ENCODE assay signal across 20 cellular contexts in the genomic region with DNA sequence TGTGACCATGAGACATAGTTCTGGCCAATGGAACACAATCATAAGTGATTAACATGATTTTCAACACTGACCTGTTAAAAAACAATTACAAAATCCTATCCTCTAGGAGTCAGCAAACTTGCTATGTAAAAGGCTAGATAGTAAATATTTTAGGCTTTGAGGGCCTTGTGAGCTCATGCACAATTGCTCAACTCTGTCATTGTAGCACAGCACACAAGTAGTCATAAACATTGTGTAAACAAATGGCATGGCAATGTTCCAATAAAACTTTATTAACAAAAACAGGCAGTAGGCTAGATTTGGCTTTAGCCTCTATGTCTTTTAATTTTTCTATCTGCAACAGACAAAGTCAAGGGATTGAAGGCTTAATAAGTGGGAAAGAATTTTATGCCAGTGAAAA.
A peak's percentile ranks its signal among the peaks of the same experiment; 100 is the strongest.
DNase-seq lines count a peak whose midpoint lies in the region; ATAC-seq, FAIRE-seq and TF ChIP-seq lines count a peak whose summit lies in the region.
"Had no signal": no experiment of that assay in that cellular context is flagged by ENCODE, and none has a peak within 500 bp of the region (broad histone marks: within the 10 kb centered on the region; RNA-seq: fewer than 3 reads in every experiment).

No MANE protein-coding gene starts in this region.

- H3K36me3 Mint-ChIP-seq in astrocyte (ENCODE audit: low read depth, unreplicated experiment), result no peaks in the 10 kb centered on the region
- H3K36me3 Mint-ChIP-seq in activated naive CD8-positive, alpha-beta T cell treated with anti-CD3 and anti-CD28 coated beads for 36 hours, result no peaks in the 10 kb centered on the region

- TF ChIP-seq POLR2A in A549 (IDR thresholded peaks at IDR 0.05; ENCODE audit: low read length) (no peak), erythroblast (IDR thresholded peaks at IDR 0.05; ENCODE audit: low read length) (no peak)

- H3K27ac Mint-ChIP-seq in astrocyte (ENCODE audit: unreplicated experiment), result no peak overlapping the region
- no peak overlapping the region for H3K27ac Mint-ChIP-seq in activated naive CD8-positive, alpha-beta T cell treated with anti-CD3 and anti-CD28 coated beads for 36 hours
- H3K27ac Mint-ChIP-seq: CD4-positive, alpha-beta T cell; progenitor cell of endocrine pancreas had no signal

- H3K27me3 ChIP-seq in astrocyte (ENCODE audit: insufficient read depth, low read length), result no peaks in the 10 kb centered on the region
- H3K27me3 ChIP-seq in effector memory CD4-positive, alpha-beta T cell (replicated peaks; ENCODE audit: control insufficient read depth, insufficient read depth, low read length, poor library complexity, severe bottlenecking), result no peaks in the 10 kb centered on the region
- H3K27me3 ChIP-seq: body of pancreas, uterus had no signal

- no peaks in the 10 kb centered on the region for H4K20me1 ChIP-seq in astrocyte (ENCODE audit: insufficient read depth, low read length)

- CTCF ChIA-PET in A549 (lab: Yijun Ruan, JAX), result no interaction called here

- H3K4me1 ChIP-seq in A549 (peaks cover 21% of the 10 kb centered on the region), astrocyte (ENCODE audit: insufficient read depth, low read length) (no peaks in the 10 kb centered on the region)
- H3K4me1 ChIP-seq in effector memory CD4-positive, alpha-beta T cell (ENCODE audit: control insufficient read depth, insufficient read depth, low read length, poor library complexity, severe bottlenecking), result no peaks in the 10 kb centered on the region
- H3K4me1 ChIP-seq: body of pancreas, uterus had no signal

- no peaks in the 10 kb centered on the region for H3K79me2 ChIP-seq in astrocyte (ENCODE audit: insufficient read depth, low read length)

- H3K9ac ChIP-seq in astrocyte (ENCODE audit: low read length), result no peak overlapping the region
- H3K9ac ChIP-seq: SK-N-SH had no signal

- peak in 1 of 2 experiments; percentile 50; a peak in 3 of 6 replicates for ATAC-seq in A549
- ATAC-seq: activated T-cell treated with anti-CD3 and anti-CD28 coated beads, Interleukin-2, amount 50 U/mL, for 4 hours; body of pancreas; left colon had no signal

- TF ChIP-seq EP300 in A549 (IDR thresholded peaks at IDR 0.05), result no peak

- TF ChIP-seq CTCF in A549 (IDR thresholded peaks at IDR 0.05) (no peak), astrocyte (IDR thresholded peaks at IDR 0.05; ENCODE audit: insufficient read depth, low read depth, low read length) (no peak)

- H3K9me3 Mint-ChIP-seq in astrocyte (ENCODE audit: unreplicated experiment), result no peaks in the 10 kb centered on the region
- no peaks in the 10 kb centered on the region for H3K9me3 Mint-ChIP-seq in activated naive CD8-positive, alpha-beta T cell treated with anti-CD3 and anti-CD28 coated beads for 36 hours
- H3K9me3 Mint-ChIP-seq: activated T-cell treated with anti-CD3 and anti-CD28 coated beads, Interleukin-2, amount 50 U/mL, for 4 hours; CD4-positive, alpha-beta T cell had no signal

- DNase-seq in A549 (ENCODE audit: low read depth in 1 of 2, low spot score in 1 of 2) (peak in 1 of 2 experiments; percentile 42), HuH-7 (ENCODE audit: low spot score) (peak; percentile 5), astrocyte (ENCODE audit: low read depth) (peak; percentile 21), fibroblast of peridontal ligament (ENCODE audit: extremely low read depth) (peak; percentile 47), GM19238 (ENCODE audit: insufficient read length, low spot score) (no peak), erythroblast (lab: John Stamatoyannopoulos, UW) (no peak)
- DNase-seq in activated naive CD8-positive, alpha-beta T cell treated with anti-CD3 and anti-CD28 coated beads for 36 hours, result no peak
- DNase-seq in effector memory CD4-positive, alpha-beta T cell, result no peak
- DNase-seq: activated naive CD4-positive, alpha-beta T cell treated with anti-CD3 and anti-CD28 coated beads, Interleukin-2, amount 50 U/mL, for 16 hours; activated T-cell treated with anti-CD3 and anti-CD28 coated beads, Interleukin-2, amount 50 U/mL, for 4 hours; body of pancreas; CD4-positive, alpha-beta T cell; cortex of kidney; DMS153; left colon; NCI-H1105 treated with DMSO at 0.1 percent for 48 hours; NCI-H2171; SK-N-SH; uterus had no signal

- H3K27me3 Mint-ChIP-seq in astrocyte (ENCODE audit: low read depth, unreplicated experiment), result no peaks in the 10 kb centered on the region
- H3K27me3 Mint-ChIP-seq in activated naive CD8-positive, alpha-beta T cell treated with anti-CD3 and anti-CD28 coated beads for 36 hours, result no peaks in the 10 kb centered on the region
- H3K27me3 Mint-ChIP-seq: CD4-positive, alpha-beta T cell; progenitor cell of endocrine pancreas had no signal

- H3K9me3 ChIP-seq in A549, result no peaks in the 10 kb centered on the region; the same call in 2 of the 3 replicates
- H3K9me3 ChIP-seq in astrocyte (ENCODE audit: insufficient read depth, low read depth, low read length), result no peaks in the 10 kb centered on the region
- no peaks in the 10 kb centered on the region for H3K9me3 ChIP-seq in effector memory CD4-positive, alpha-beta T cell (ENCODE audit: control insufficient read depth, low read length)
- H3K9me3 ChIP-seq: body of pancreas, SK-N-SH, uterus had no signal

- H3K4me2 ChIP-seq in A549, result peak overlapping the region; percentile 37
- no peak overlapping the region for H3K4me2 ChIP-seq in astrocyte (ENCODE audit: low read length)
- H3K4me2 ChIP-seq: SK-N-SH had no signal

- no peak overlapping the region for H3K27ac ChIP-seq in A549
- no peak overlapping the region for H3K27ac ChIP-seq in astrocyte (ENCODE audit: low read depth, low read length)
- no peak overlapping the region for H3K27ac ChIP-seq in effector memory CD4-positive, alpha-beta T cell (ENCODE audit: insufficient read depth, low read length, poor library complexity, severe bottlenecking)
- H3K27ac ChIP-seq: body of pancreas, uterus had no signal

- H3K4me3 ChIP-seq in A549 (no peak overlapping the region), astrocyte (ENCODE audit: insufficient read depth, low read depth, low read length) (no peak overlapping the region)
- no peak overlapping the region for H3K4me3 ChIP-seq in effector memory CD4-positive, alpha-beta T cell (ENCODE audit: insufficient read depth, low read depth, low read length, poor library complexity, severe bottlenecking)
- H3K4me3 ChIP-seq: body of pancreas, uterus had no signal

- H3K4me1 Mint-ChIP-seq in astrocyte (ENCODE audit: low read depth, unreplicated experiment), result no peaks in the 10 kb centered on the region
- no peaks in the 10 kb centered on the region for H3K4me1 Mint-ChIP-seq in activated naive CD8-positive, alpha-beta T cell treated with anti-CD3 and anti-CD28 coated beads for 36 hours

- FAIRE-seq in A549 (lab: Jason Lieb, UNC), result no peak
- no peak for FAIRE-seq in astrocyte (lab: Jason Lieb, UNC)

- POLR2A ChIA-PET in A549 (lab: Yijun Ruan, JAX), result no interaction called here

- no peak for TF ChIP-seq RAD21 in A549 (conservative IDR thresholded peaks at IDR 0.05 in 1 of 2, IDR thresholded peaks at IDR 0.05 in 1 of 2)

- H2AFZ ChIP-seq in astrocyte (ENCODE audit: low read depth, low read length), result no peak overlapping the region

- H3K36me3 ChIP-seq in astrocyte (ENCODE audit: insufficient read depth, low read length), result no peaks in the 10 kb centered on the region
- no peaks in the 10 kb centered on the region for H3K36me3 ChIP-seq in effector memory CD4-positive, alpha-beta T cell (ENCODE audit: control insufficient read depth, insufficient read depth, low read length)
- H3K36me3 ChIP-seq: uterus had no signal

- H3K4me3 Mint-ChIP-seq in astrocyte (ENCODE audit: unreplicated experiment), result no peak overlapping the region
- no peak overlapping the region for H3K4me3 Mint-ChIP-seq in activated naive CD8-positive, alpha-beta T cell treated with anti-CD3 and anti-CD28 coated beads for 36 hours
- H3K4me3 Mint-ChIP-seq: activated T-cell treated with anti-CD3 and anti-CD28 coated beads, Interleukin-2, amount 50 U/mL, for 4 hours; CD4-positive, alpha-beta T cell had no signal

TF ChIP-seq in A549, 52 proteins besides CTCF, POLR2A, EP300 and RAD21:
- TF ChIP-seq CEBPB (IDR thresholded peaks at IDR 0.05) (peak; percentile 57 to 83; a peak in 3 of 4 replicates), RFX5 (IDR thresholded peaks at IDR 0.05) (no peak), CBX8 (IDR thresholded peaks at IDR 0.05) (no peak), CBX2 (IDR thresholded peaks at IDR 0.05; ENCODE audit: borderline replicate concordance, low read depth) (no peak)
- TF ChIP-seq, protein P1, sequence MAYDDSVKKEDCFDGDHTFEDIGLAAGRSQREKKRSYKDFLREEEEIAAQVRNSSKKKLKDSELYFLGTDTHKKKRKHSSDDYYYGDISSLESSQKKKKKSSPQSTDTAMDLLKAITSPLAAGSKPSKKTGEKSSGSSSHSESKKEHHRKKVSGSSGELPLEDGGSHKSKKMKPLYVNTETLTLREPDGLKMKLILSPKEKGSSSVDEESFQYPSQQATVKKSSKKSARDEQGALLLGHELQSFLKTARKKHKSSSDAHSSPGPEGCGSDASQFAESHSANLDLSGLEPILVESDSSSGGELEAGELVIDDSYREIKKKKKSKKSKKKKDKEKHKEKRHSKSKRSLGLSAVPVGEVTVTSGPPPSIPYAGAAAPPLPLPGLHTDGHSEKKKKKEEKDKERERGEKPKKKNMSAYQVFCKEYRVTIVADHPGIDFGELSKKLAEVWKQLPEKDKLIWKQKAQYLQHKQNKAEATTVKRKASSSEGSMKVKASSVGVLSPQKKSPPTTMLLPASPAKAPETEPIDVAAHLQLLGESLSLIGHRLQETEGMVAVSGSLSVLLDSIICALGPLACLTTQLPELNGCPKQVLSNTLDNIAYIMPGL (CRISPR knock-in tag; IDR thresholded peaks at IDR 0.05; ENCODE audit: borderline replicate concordance), result no peak
TF ChIP-seq in A549: peak in this region for 1.

Comparison
In these comparisons a context has a peak if more than half of its experiments do, and no peak if none do; other contexts are left out.
1. DNase-seq: peak in HuH-7 (single experiment), astrocyte (single experiment) and fibroblast of peridontal ligament (single experiment); none in GM19238 (single experiment), erythroblast (0 of 2), activated naive CD8-positive, alpha-beta T cell treated with anti-CD3 and anti-CD28 coated beads for 36 hours (single experiment) and effector memory CD4-positive, alpha-beta T cell (0 of 3).